Comparison of ENCODE assay signal across 8 cellular contexts in genomic region chr14:97177016-97177415, GRCh38.
A peak's percentile ranks its signal among the peaks of the same experiment; 100 is the strongest.
DNase-seq lines count a peak whose midpoint lies in the region; ATAC-seq, FAIRE-seq and TF ChIP-seq lines count a peak whose summit lies in the region.

No MANE protein-coding gene starts in this region.

- 0% methylated on average over 5 of the region's 6 CpGs for WGBS in K562 (ENCODE audit: insufficient coverage, low coverage, missing lambda C conversion rate)
- 38 to 50% (median 44%) methylated on average over 6 of the region's 6 CpGs for WGBS in psoas muscle, 3 donors

- no peak overlapping the region for H3K9ac ChIP-seq in K562 (ENCODE audit: insufficient read depth in 1 of 2, low read depth in 2 of 2, low read length in 2 of 2)

- H3K9me1 ChIP-seq in K562 (ENCODE audit: control insufficient read depth, insufficient read depth, low read length): no peaks in the 10 kb centered on the region

- TF ChIP-seq RAD21 in K562 (CRISPR knock-in tag; conservative IDR thresholded peaks at IDR 0.05 in 1 of 2, IDR thresholded peaks at IDR 0.05 in 1 of 2): no peak; a peak in 1 of 4 replicates

- CTCF ChIA-PET in K562 (lab: Yijun Ruan, JAX; ENCODE audit: low intra/inter-chr PET ratio): no interaction called here

- H3K4me1 ChIP-seq in K562 (replicated peaks in 1 of 2; ENCODE audit: control insufficient read depth in 2 of 2, insufficient read depth in 2 of 2, low read length in 2 of 2) (peaks cover 2 to 4% of the 10 kb centered on the region in 2 experiments; a peak in 2 of 5 replicates), psoas muscle (no peaks in the 10 kb centered on the region)

- ATAC-seq in GM18502 (IDR thresholded peaks at IDR 0.05; ENCODE audit: poor library complexity, unreplicated experiment) (peak; percentile 41), K562 (peak; percentile 68; the same call in 2 of the 3 replicates), psoas muscle (no peak), HG03159 (IDR thresholded peaks at IDR 0.05; ENCODE audit: unreplicated experiment) (no peak)

- no peak overlapping the region for H2AFZ ChIP-seq in K562 (ENCODE audit: low read depth, low read length)

- H3K79me2 ChIP-seq in K562 (ENCODE audit: control insufficient read depth, insufficient read depth, low read length): no peaks in the 10 kb centered on the region

- H3K9me3 ChIP-seq in K562 (replicated peaks; ENCODE audit: control insufficient read depth, insufficient read depth, low read depth, low read length): peaks cover 7% of the 10 kb centered on the region
- H3K9me3 ChIP-seq in psoas muscle: no peaks in the 10 kb centered on the region

- H3K27ac ChIP-seq in K562 (ENCODE audit: extremely low read depth, low read depth, low read length): no peak overlapping the region
- no peak overlapping the region for H3K27ac ChIP-seq in psoas muscle

- in situ Hi-C loops in K562 (cut with MboI): no loop called here

- H3K4me3 ChIP-seq in AG10803 (ENCODE audit: low read length) (no peak overlapping the region), K562 (no peak overlapping the region), psoas muscle (no peak overlapping the region)

- intact Hi-C loops in K562 (cut with micrococcal nuclease) (no loop called here), psoas muscle (cut with DNase I) (no loop called here)

- no peaks in the 10 kb centered on the region; a peak in 1 of 5 replicates for H3K27me3 ChIP-seq in K562 (ENCODE audit: control insufficient read depth in 2 of 2, insufficient read depth in 2 of 2, low read length in 2 of 2)
- no peaks in the 10 kb centered on the region for H3K27me3 ChIP-seq in psoas muscle (ENCODE audit: insufficient read depth in 3 of 3, low read length in 2 of 3)

- no peak for TF ChIP-seq POLR2A in K562 (conservative IDR thresholded peaks at IDR 0.05)

- TF ChIP-seq CTCF in AG10803 (conservative IDR thresholded peaks at IDR 0.05; ENCODE audit: low read length) (0 out of 2 replicates have a peak, but pooled peaks have one; percentile 22), K562 (IDR thresholded peaks at IDR 0.05 in 2 of 3, conservative IDR thresholded peaks at IDR 0.05 in 1 of 3; ENCODE audit: insufficient read depth in 2 of 3, low read depth in 1 of 3, low read length in 3 of 3) (peak; percentile 31 to 38 (median 37); a peak in 5 of 6 replicates), psoas muscle (IDR thresholded peaks at IDR 0.05) (no peak)

- POLR2A ChIA-PET in K562 (lab: Yijun Ruan, JAX): no interaction called here

- H3K36me3 ChIP-seq in K562 (ENCODE audit: control insufficient read depth, insufficient read depth, low read length): no peaks in the 10 kb centered on the region
- H3K36me3 ChIP-seq in psoas muscle (ENCODE audit: insufficient read depth in 1 of 2, low read depth in 1 of 2): no peaks in the 10 kb centered on the region

- H3K4me2 ChIP-seq in K562 (ENCODE audit: insufficient read depth, low read length): no peak overlapping the region

- no peak for FAIRE-seq in K562 (lab: Jason Lieb, UNC)

- BruUV-seq in K562 (replicated peaks; lab: Mats Ljungman, UMichigan): no TSS peak

- DNase-seq in AG10803 (ENCODE audit: low read depth): peak; percentile 9
- peak; percentile 69 to 86 for DNase-seq in NCI-H526 (lab: John Stamatoyannopoulos, UW)
- peak in 1 of 4 experiments; percentile 13 for DNase-seq in K562 (ENCODE audit: extremely low read depth in 1 of 4, low spot score in 3 of 4)
- DNase-seq in UCSD-AML1 (lab: John Stamatoyannopoulos, UW; ENCODE audit: unreplicated experiment): no peak
- DNase-seq in dermis blood vessel endothelial cell: no peak
- DNase-seq in psoas muscle: no peak

- no peak for TF ChIP-seq EP300 in K562 (IDR thresholded peaks at IDR 0.05; ENCODE audit: low read length)

- no peaks in the 10 kb centered on the region for H4K20me1 ChIP-seq in K562 (replicated peaks; ENCODE audit: control insufficient read depth, insufficient read depth, low read length)

TF ChIP-seq in K562, 482 proteins besides CTCF, POLR2A, EP300 and RAD21:
- TF ChIP-seq ZNF121 (CRISPR knock-in tag; conservative IDR thresholded peaks at IDR 0.05) (no peak), EHMT2 (IDR thresholded peaks at IDR 0.05) (no peak), CCAR2 (IDR thresholded peaks at IDR 0.05; ENCODE audit: low read depth, low read length) (no peak), FOXA3 (CRISPR knock-in tag; conservative IDR thresholded peaks at IDR 0.05 in 1 of 2, IDR thresholded peaks at IDR 0.05 in 1 of 2) (no peak), TRIM24 (IDR thresholded peaks at IDR 0.05) (no peak), ETS1 (conservative IDR thresholded peaks at IDR 0.05; ENCODE audit: control insufficient read depth, low read depth, low read length) (no peak), ZNF699 (CRISPR knock-in tag; IDR thresholded peaks at IDR 0.05; ENCODE audit: insufficient replicate concordance) (no peak), SMARCC2 (IDR thresholded peaks at IDR 0.05; ENCODE audit: low read depth) (no peak), DDX20 (tag; IDR thresholded peaks at IDR 0.05; ENCODE audit: low read depth) (no peak), SMARCA4 (IDR thresholded peaks at IDR 0.05) (no peak)

Comparison
In these comparisons a context has a peak if more than half of its experiments do, and no peak if none do; other contexts are left out.
1. DNase-seq: peak in AG10803 (single experiment) and NCI-H526 (2 of 2); none in UCSD-AML1 (single experiment), dermis blood vessel endothelial cell (single experiment) and psoas muscle (0 of 2).
2. ATAC-seq: peak in GM18502 (single experiment) and K562 (single experiment); none in psoas muscle (0 of 4) and HG03159 (single experiment).